8 cellular contexts compared by ENCODE assay signal in the genomic region with DNA sequence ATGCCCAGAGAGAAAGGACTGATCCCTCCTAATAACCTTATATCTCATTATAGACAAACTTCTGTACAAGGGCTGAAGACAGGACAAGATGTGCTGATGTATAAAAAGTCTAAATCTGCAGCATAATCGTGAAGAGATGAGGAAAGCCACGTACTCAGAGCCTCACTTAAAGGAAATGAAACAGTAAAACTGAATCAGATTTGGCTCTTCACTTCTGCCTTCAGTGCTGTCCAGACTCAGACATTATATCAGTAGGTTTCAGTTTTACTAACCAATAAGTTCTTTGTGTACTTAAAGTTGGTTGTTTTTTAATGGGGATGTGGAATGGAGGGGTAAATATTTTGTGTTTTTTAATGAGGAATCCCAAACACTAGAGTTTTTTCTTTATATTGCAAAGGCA. TPM values are rescaled to one million over a fixed set of nuclear protein-coding genes. Genes with fewer than 3 reads are reported as not detected.
DNase-seq lines count a peak whose midpoint lies in the region; ATAC-seq and TF ChIP-seq lines count a peak whose summit lies in the region.

No MANE protein-coding gene starts in this region.

- H3K36me3 ChIP-seq in CD8-positive, alpha-beta memory T cell (ENCODE audit: insufficient read depth, low read length): no peaks in the 10 kb centered on the region

- ATAC-seq in GM21367 (IDR thresholded peaks at IDR 0.05; ENCODE audit: unreplicated experiment): peak; percentile 98
- ATAC-seq in HG03521 (IDR thresholded peaks at IDR 0.05; ENCODE audit: unreplicated experiment): peak; percentile 98
- peak; percentile 99 to 100 for ATAC-seq in stimulated activated naive B cell treated with anti-CD40 and anti-IgM and Interleukin-4, amounts not matched to agents 10 μg/mL and 1 μg/mL and 100 μg/mL, for 72 hours (replicated peaks)

- CTCF ChIA-PET in CD8-positive, alpha-beta memory T cell (lab: Charles Lee): interaction anchor here (0.6 kb wide), 1 partner anchor 9 kb away, joined by 3 read pairs; no protein-coding TSS in a partner anchor

- DNase-seq in CD8-positive, alpha-beta memory T cell: no peak
- DNase-seq in dorsolateral prefrontal cortex (no peak), HuH-7.5 (ENCODE audit: low spot score) (no peak)
- DNase-seq in stimulated activated naive B cell treated with anti-CD40 and anti-IgM and Interleukin-4, amounts not matched to agents 10 μg/mL and 1 μg/mL and 100 μg/mL, for 72 hours: no peak
- DNase-seq in stimulated activated CD4-positive, alpha-beta T cell treated with anti-CD3 and anti-CD28 coated beads, Interleukin-12 subunit alpha, Interleukin-12 subunit beta, amount 100 ng/mL, for 4 hours: no peak
- DNase-seq in stimulated activated CD4-positive, alpha-beta T cell treated with anti-CD3 and anti-CD28 coated beads, Interleukin-2, amount 100 ng/mL, for 48 hours: no peak

- no peaks in the 10 kb centered on the region for H3K27me3 ChIP-seq in CD8-positive, alpha-beta memory T cell (ENCODE audit: insufficient read depth, low read length, poor library complexity, severe bottlenecking)
- no peaks in the 10 kb centered on the region for H3K27me3 ChIP-seq in dorsolateral prefrontal cortex

- H3K4me3 Mint-ChIP-seq in CD8-positive, alpha-beta memory T cell: peak overlapping the region in 2 of 7 donors; percentile 10 to 48
- H3K4me3 Mint-ChIP-seq in stimulated activated naive B cell treated with anti-CD40 and anti-IgM and Interleukin-4, amounts not matched to agents 10 μg/mL and 1 μg/mL and 100 μg/mL, for 72 hours: no peak overlapping the region

- peaks cover 0 to 1% of the 10 kb centered on the region in 2 donors for H3K27me3 Mint-ChIP-seq in CD8-positive, alpha-beta memory T cell
- H3K27me3 Mint-ChIP-seq in stimulated activated naive B cell treated with anti-CD40 and anti-IgM and Interleukin-4, amounts not matched to agents 10 μg/mL and 1 μg/mL and 100 μg/mL, for 72 hours: peaks cover 13 to 48% of the 10 kb centered on the region in 2 donors

- POLR2A ChIA-PET in CD8-positive, alpha-beta memory T cell (lab: Charles Lee): no interaction called here

- H3K4me1 ChIP-seq in CD8-positive, alpha-beta memory T cell (ENCODE audit: insufficient read depth, low read length): peaks cover 7% of the 10 kb centered on the region

- intact Hi-C loops in dorsolateral prefrontal cortex (cut with DNase I): no loop called here

- H3K27ac Mint-ChIP-seq in CD8-positive, alpha-beta memory T cell: peak overlapping the region in 7 of 8 donors; percentile 4 to 80 (median 40)
- peak overlapping the region; percentile 20 for H3K27ac Mint-ChIP-seq in stimulated activated naive B cell treated with anti-CD40 and anti-IgM and Interleukin-4, amounts not matched to agents 10 μg/mL and 1 μg/mL and 100 μg/mL, for 72 hours

- no peak overlapping the region for H3K4me3 ChIP-seq in CD8-positive, alpha-beta memory T cell (ENCODE audit: low read length)
- no peak overlapping the region for H3K4me3 ChIP-seq in dorsolateral prefrontal cortex

- H3K4me1 Mint-ChIP-seq in CD8-positive, alpha-beta memory T cell: peaks cover 18 to 34% (median 31%) of the 10 kb centered on the region in 3 donors
- peaks cover 14 to 16% of the 10 kb centered on the region in 2 donors for H3K4me1 Mint-ChIP-seq in stimulated activated naive B cell treated with anti-CD40 and anti-IgM and Interleukin-4, amounts not matched to agents 10 μg/mL and 1 μg/mL and 100 μg/mL, for 72 hours

- H3K9me3 ChIP-seq in CD8-positive, alpha-beta memory T cell (ENCODE audit: low read length): no peaks in the 10 kb centered on the region

- peaks cover 0 to 3% (median 0%) of the 10 kb centered on the region in 5 donors for H3K9me3 Mint-ChIP-seq in CD8-positive, alpha-beta memory T cell
- H3K9me3 Mint-ChIP-seq in stimulated activated naive B cell treated with anti-CD40 and anti-IgM and Interleukin-4, amounts not matched to agents 10 μg/mL and 1 μg/mL and 100 μg/mL, for 72 hours: peaks cover 0 to 2% of the 10 kb centered on the region in 2 donors

- TF ChIP-seq CTCF in dorsolateral prefrontal cortex (IDR thresholded peaks at IDR 0.05 in 54 of 56, conservative IDR thresholded peaks at IDR 0.05 in 2 of 56; ENCODE audit: low read depth in 1 of 56, partially characterized antibody in 56 of 56): no peak

- H3K27ac ChIP-seq in CD8-positive, alpha-beta memory T cell (ENCODE audit: low read depth, low read length): no peak overlapping the region
- peak overlapping the region in 48 of 59 donors; percentile 4 to 90 (median 58) for H3K27ac ChIP-seq in dorsolateral prefrontal cortex

- peaks cover 0 to 3% (median 2%) of the 10 kb centered on the region in 3 donors for H3K36me3 Mint-ChIP-seq in CD8-positive, alpha-beta memory T cell
- H3K36me3 Mint-ChIP-seq in stimulated activated naive B cell treated with anti-CD40 and anti-IgM and Interleukin-4, amounts not matched to agents 10 μg/mL and 1 μg/mL and 100 μg/mL, for 72 hours: no peaks in the 10 kb centered on the region

RNA-seq across cellular contexts. Expression of a gene that starts 45.3 kb away (rescaled TPM):
- total RNA-seq in CD8-positive, alpha-beta memory T cell: 10 to 100 TPM; 56.8 to 59.6 TPM
- polyA plus RNA-seq in CD8-positive, alpha-beta memory T cell: 82.9 TPM
- total RNA-seq in dorsolateral prefrontal cortex: 100 to 1,000 TPM in 6 of 120 experiments, 10 to 100 TPM in 87, 1 to 10 TPM in 27; 1.8 to 176 (median 19.2) TPM
